Comparison of ENCODE assay signal across 24 cellular contexts in genomic region chr7:89661876-89662275, GRCh38.
"Had no signal": no experiment of that assay in that cellular context is flagged by ENCODE, and none has a peak within 500 bp of the region (broad histone marks: within the 10 kb centered on the region; RNA-seq: fewer than 3 reads in every experiment).

No MANE protein-coding gene starts in this region.

- H3K4me3 Mint-ChIP-seq: activated CD4-positive, alpha-beta memory T cell treated with anti-CD3 and anti-CD28 coated beads for 36 hours; activated CD4-positive, alpha-beta T cell treated with anti-CD3 and anti-CD28 coated beads, Interleukin-2, amount 10 ng/mL, durations not matched to agents 7 days and 5 days; activated naive CD4-positive, alpha-beta T cell treated with anti-CD3 and anti-CD28 coated beads for 36 hours; activated naive CD8-positive, alpha-beta T cell treated with anti-CD3 and anti-CD28 coated beads for 36 hours; activated T-helper 17 cell treated with anti-CD3 and anti-CD28 coated beads, Interleukin-2, amount 50 U/mL, for 72 hours; T-helper 1 cell treated with Interleukin-12 subunit alpha and Interleukin-12 subunit beta and Interleukin-4 antibody, amounts not matched to agents 30 μg/mL and 1 μg/mL, for 36 hours had no signal

- H3K4me1 Mint-ChIP-seq: activated CD4-positive, alpha-beta T cell treated with anti-CD3 and anti-CD28 coated beads, Interleukin-2, amount 10 ng/mL, durations not matched to agents 7 days and 5 days; activated naive CD8-positive, alpha-beta T cell treated with anti-CD3 and anti-CD28 coated beads for 36 hours; activated T-helper 17 cell treated with anti-CD3 and anti-CD28 coated beads, Interleukin-2, amount 50 U/mL, for 72 hours had no signal

- H3K27me3 Mint-ChIP-seq: activated CD4-positive, alpha-beta T cell treated with anti-CD3 and anti-CD28 coated beads, Interleukin-2, amount 10 ng/mL, durations not matched to agents 7 days and 5 days; activated T-helper 17 cell treated with anti-CD3 and anti-CD28 coated beads, Interleukin-2, amount 50 U/mL, for 72 hours had no signal

- H3K27ac Mint-ChIP-seq: activated CD4-positive, alpha-beta memory T cell treated with anti-CD3 and anti-CD28 coated beads for 36 hours; activated CD4-positive, alpha-beta T cell treated with anti-CD3 and anti-CD28 coated beads, Interleukin-2, amount 10 ng/mL, durations not matched to agents 7 days and 5 days; activated naive CD4-positive, alpha-beta T cell treated with anti-CD3 and anti-CD28 coated beads for 36 hours; activated naive CD8-positive, alpha-beta T cell treated with anti-CD3 and anti-CD28 coated beads for 36 hours; activated T-helper 17 cell treated with anti-CD3 and anti-CD28 coated beads, Interleukin-2, amount 50 U/mL, for 72 hours; T-helper 1 cell treated with Interleukin-12 subunit alpha and Interleukin-12 subunit beta and Interleukin-4 antibody, amounts not matched to agents 30 μg/mL and 1 μg/mL, for 36 hours had no signal

- H3K9me3 Mint-ChIP-seq: activated CD4-positive, alpha-beta memory T cell treated with anti-CD3 and anti-CD28 coated beads for 36 hours; activated CD4-positive, alpha-beta T cell treated with anti-CD3 and anti-CD28 coated beads, Interleukin-2, amount 10 ng/mL, durations not matched to agents 7 days and 5 days; activated naive CD4-positive, alpha-beta T cell treated with anti-CD3 and anti-CD28 coated beads for 36 hours; activated naive CD8-positive, alpha-beta T cell treated with anti-CD3 and anti-CD28 coated beads for 36 hours; T-helper 1 cell treated with Interleukin-12 subunit alpha and Interleukin-12 subunit beta and Interleukin-4 antibody, amounts not matched to agents 30 μg/mL and 1 μg/mL, for 36 hours had no signal

- DNase-seq: activated CD4-positive, alpha-beta memory T cell treated with anti-CD3 and anti-CD28 coated beads for 36 hours; activated CD4-positive, alpha-beta T cell treated with anti-CD3 and anti-CD28 coated beads, Interleukin-2, amount 10 ng/mL, durations not matched to agents 7 days and 5 days; activated CD4-positive, CD25-positive, alpha-beta regulatory T cell; activated gamma-delta T cell; activated naive CD4-positive, alpha-beta T cell treated with anti-CD3 and anti-CD28 coated beads for 36 hours; activated naive CD8-positive, alpha-beta T cell treated with anti-CD3 and anti-CD28 coated beads for 36 hours; activated T-cell treated with anti-CD3 and anti-CD28 coated beads for 4 hours; activated T-cell treated with anti-CD3 and anti-CD28 coated beads, Interleukin-2, amount 50 U/mL, for 48 hours; MG63; MV-4-11; NCI-H1092 treated with DMSO at 0.1 percent for 48 hours; NCI-H1417 treated with DMSO at 0.1 percent for 48 hours; NCI-H1694; NCI-H2029; NCI-H2107; NCI-H524; NCI-H82; Peyer's patch; SHP77; SW 1271 had no signal

- ATAC-seq: activated T-helper 17 cell treated with anti-CD3 and anti-CD28 coated beads, Interleukin-2, amount 50 U/mL, for 72 hours; HepG2; SK-N-SH treated with all-trans-retinoic acid at 6 μM for 48 hours had no signal

- H3K36me3 Mint-ChIP-seq: activated CD4-positive, alpha-beta memory T cell treated with anti-CD3 and anti-CD28 coated beads for 36 hours; activated naive CD8-positive, alpha-beta T cell treated with anti-CD3 and anti-CD28 coated beads for 36 hours had no signal
